Comparison of ENCODE assay signal across 1 cellular context in the genomic region with DNA sequence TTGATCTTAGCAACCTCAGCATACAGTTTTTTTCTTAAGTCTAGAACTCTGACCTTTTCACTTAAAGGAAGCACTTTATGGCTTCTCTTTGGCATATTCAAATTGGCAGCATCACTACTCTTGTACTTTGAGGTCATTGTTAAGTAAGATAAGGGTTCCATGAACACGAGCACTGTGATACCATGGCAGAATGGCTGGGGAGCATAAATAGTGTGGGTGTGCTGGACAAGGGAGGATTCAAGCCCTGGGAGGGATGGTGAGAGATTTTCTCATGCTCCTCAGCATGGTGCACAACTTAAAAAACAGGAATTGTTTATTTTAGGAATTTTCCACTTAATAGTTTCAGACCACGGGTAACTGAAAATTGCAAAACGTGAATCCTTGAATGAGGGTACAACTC.
TF ChIP-seq lines count a peak whose summit lies in the region.

No MANE protein-coding gene starts in this region.

TF ChIP-seq in WTC11, 78 proteins besides CTCF, POLR2A, EP300 and RAD21:
- TF ChIP-seq, protein P1, sequence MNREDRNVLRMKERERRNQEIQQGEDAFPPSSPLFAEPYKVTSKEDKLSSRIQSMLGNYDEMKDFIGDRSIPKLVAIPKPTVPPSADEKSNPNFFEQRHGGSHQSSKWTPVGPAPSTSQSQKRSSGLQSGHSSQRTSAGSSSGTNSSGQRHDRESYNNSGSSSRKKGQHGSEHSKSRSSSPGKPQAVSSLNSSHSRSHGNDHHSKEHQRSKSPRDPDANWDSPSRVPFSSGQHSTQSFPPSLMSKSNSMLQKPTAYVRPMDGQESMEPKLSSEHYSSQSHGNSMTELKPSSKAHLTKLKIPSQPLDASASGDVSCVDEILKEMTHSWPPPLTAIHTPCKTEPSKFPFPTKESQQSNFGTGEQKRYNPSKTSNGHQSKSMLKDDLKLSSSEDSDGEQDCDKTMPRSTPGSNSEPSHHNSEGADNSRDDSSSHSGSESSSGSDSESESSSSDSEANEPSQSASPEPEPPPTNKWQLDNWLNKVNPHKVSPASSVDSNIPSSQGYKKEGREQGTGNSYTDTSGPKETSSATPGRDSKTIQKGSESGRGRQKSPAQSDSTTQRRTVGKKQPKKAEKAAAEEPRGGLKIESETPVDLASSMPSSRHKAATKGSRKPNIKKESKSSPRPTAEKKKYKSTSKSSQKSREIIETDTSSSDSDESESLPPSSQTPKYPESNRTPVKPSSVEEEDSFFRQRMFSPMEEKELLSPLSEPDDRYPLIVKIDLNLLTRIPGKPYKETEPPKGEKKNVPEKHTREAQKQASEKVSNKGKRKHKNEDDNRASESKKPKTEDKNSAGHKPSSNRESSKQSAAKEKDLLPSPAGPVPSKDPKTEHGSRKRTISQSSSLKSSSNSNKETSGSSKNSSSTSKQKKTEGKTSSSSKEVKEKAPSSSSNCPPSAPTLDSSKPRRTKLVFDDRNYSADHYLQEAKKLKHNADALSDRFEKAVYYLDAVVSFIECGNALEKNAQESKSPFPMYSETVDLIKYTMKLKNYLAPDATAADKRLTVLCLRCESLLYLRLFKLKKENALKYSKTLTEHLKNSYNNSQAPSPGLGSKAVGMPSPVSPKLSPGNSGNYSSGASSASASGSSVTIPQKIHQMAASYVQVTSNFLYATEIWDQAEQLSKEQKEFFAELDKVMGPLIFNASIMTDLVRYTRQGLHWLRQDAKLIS (CRISPR knock-in tag; IDR thresholded peaks at IDR 0.05; ENCODE audit: borderline replicate concordance): no peak
- no peak for TF ChIP-seq CREB1 (CRISPR knock-in tag; IDR thresholded peaks at IDR 0.05)
- TF ChIP-seq, protein P2, sequence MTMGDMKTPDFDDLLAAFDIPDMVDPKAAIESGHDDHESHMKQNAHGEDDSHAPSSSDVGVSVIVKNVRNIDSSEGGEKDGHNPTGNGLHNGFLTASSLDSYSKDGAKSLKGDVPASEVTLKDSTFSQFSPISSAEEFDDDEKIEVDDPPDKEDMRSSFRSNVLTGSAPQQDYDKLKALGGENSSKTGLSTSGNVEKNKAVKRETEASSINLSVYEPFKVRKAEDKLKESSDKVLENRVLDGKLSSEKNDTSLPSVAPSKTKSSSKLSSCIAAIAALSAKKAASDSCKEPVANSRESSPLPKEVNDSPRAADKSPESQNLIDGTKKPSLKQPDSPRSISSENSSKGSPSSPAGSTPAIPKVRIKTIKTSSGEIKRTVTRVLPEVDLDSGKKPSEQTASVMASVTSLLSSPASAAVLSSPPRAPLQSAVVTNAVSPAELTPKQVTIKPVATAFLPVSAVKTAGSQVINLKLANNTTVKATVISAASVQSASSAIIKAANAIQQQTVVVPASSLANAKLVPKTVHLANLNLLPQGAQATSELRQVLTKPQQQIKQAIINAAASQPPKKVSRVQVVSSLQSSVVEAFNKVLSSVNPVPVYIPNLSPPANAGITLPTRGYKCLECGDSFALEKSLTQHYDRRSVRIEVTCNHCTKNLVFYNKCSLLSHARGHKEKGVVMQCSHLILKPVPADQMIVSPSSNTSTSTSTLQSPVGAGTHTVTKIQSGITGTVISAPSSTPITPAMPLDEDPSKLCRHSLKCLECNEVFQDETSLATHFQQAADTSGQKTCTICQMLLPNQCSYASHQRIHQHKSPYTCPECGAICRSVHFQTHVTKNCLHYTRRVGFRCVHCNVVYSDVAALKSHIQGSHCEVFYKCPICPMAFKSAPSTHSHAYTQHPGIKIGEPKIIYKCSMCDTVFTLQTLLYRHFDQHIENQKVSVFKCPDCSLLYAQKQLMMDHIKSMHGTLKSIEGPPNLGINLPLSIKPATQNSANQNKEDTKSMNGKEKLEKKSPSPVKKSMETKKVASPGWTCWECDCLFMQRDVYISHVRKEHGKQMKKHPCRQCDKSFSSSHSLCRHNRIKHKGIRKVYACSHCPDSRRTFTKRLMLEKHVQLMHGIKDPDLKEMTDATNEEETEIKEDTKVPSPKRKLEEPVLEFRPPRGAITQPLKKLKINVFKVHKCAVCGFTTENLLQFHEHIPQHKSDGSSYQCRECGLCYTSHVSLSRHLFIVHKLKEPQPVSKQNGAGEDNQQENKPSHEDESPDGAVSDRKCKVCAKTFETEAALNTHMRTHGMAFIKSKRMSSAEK (CRISPR knock-in tag; IDR thresholded peaks at IDR 0.05; ENCODE audit: borderline replicate concordance): no peak
- TF ChIP-seq GRHL2 (CRISPR knock-in tag; IDR thresholded peaks at IDR 0.05; ENCODE audit: insufficient replicate concordance, severe bottlenecking): no peak
- no peak for TF ChIP-seq ZNF219 (CRISPR knock-in tag; IDR thresholded peaks at IDR 0.05; ENCODE audit: borderline replicate concordance)
- TF ChIP-seq, protein P3, sequence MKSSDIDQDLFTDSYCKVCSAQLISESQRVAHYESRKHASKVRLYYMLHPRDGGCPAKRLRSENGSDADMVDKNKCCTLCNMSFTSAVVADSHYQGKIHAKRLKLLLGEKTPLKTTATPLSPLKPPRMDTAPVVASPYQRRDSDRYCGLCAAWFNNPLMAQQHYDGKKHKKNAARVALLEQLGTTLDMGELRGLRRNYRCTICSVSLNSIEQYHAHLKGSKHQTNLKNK (CRISPR knock-in tag; IDR thresholded peaks at IDR 0.05): no peak
- no peak for TF ChIP-seq ZNF396 (CRISPR knock-in tag; IDR thresholded peaks at IDR 0.05; ENCODE audit: borderline replicate concordance)
- TF ChIP-seq NR1H2 (CRISPR knock-in tag; IDR thresholded peaks at IDR 0.05): no peak
- no peak for TF ChIP-seq SP1 (CRISPR knock-in tag; conservative IDR thresholded peaks at IDR 0.05)
- TF ChIP-seq NR2C2 (CRISPR knock-in tag; IDR thresholded peaks at IDR 0.05): no peak
- TF ChIP-seq TP53 (CRISPR knock-in tag; IDR thresholded peaks at IDR 0.05): no peak
- no peak for TF ChIP-seq ZNF138 (CRISPR knock-in tag; conservative IDR thresholded peaks at IDR 0.05)
- TF ChIP-seq ZNF671 (CRISPR knock-in tag; IDR thresholded peaks at IDR 0.05): no peak
- TF ChIP-seq NFATC4 (CRISPR knock-in tag; IDR thresholded peaks at IDR 0.05): no peak
- TF ChIP-seq ZNF263 (CRISPR knock-in tag; IDR thresholded peaks at IDR 0.05; ENCODE audit: low read depth): no peak
- no peak for TF ChIP-seq GABPB1 (CRISPR knock-in tag; IDR thresholded peaks at IDR 0.05)
